16 cellular contexts compared by ENCODE assay signal in the genomic region with DNA sequence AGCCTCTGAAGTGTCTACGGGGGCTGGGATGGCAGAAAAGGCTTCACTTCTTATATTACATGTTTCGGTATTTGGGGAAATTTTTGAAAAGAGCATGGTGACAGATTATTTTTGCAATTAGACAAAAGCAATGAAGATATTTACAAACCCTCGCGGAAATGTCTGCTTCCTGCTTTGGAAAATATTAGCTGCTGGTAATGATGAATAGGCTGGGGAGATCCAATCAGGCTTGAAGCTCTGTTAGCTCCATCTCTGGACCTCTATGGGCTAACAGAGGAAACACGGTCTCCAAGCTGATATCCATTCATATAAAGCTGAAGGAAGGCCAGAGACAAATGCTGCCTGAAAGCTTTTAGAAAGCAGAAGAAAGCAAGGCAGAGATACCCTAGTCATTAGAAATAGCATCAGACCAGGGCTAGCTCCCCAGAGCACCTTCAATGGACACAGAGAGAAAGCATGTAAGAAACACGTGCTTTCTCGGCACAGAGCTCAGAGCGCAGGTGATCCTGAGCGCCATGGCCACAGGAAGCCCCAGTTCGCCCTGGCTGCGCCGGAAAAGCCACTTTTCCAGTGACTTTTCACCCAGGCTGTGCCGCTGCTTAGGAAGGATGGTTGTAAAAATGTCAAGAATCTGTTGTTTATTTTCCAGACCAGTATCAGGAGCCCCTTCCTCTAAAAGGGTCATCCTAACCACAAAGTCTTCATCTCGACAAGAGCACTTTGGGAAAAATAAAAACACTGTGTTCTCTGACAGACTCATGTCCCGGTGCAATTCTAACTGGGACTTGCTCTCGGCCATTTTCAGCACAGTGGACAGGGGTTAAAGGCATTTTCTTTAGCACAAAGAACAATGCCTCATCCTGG.
"Had no signal": no experiment of that assay in that cellular context is flagged by ENCODE, and none has a peak within 500 bp of the region (broad histone marks: within the 10 kb centered on the region; RNA-seq: fewer than 3 reads in every experiment).

No MANE protein-coding gene starts in this region.

- H3K27ac Mint-ChIP-seq: activated naive CD4-positive, alpha-beta T cell treated with anti-CD3 and anti-CD28 coated beads for 36 hours; dendritic cell treated with granulocyte-macrophage colony-stimulating factor and Interleukin-4, amounts not matched to agents 40 ng/mL and 50 ng/mL, for 4 days; endodermal cell; T-helper 1 cell treated with Interleukin-12 subunit alpha and Interleukin-12 subunit beta and Interleukin-4 antibody, amounts not matched to agents 30 μg/mL and 1 μg/mL, for 36 hours; WTC11 had no signal

- H3K9me3 Mint-ChIP-seq: activated naive CD4-positive, alpha-beta T cell treated with anti-CD3 and anti-CD28 coated beads for 36 hours; dendritic cell treated with granulocyte-macrophage colony-stimulating factor and Interleukin-4, amounts not matched to agents 40 ng/mL and 50 ng/mL, for 4 days; endodermal cell; naive thymus-derived CD8-positive, alpha-beta T cell; T-helper 1 cell treated with Interleukin-12 subunit alpha and Interleukin-12 subunit beta and Interleukin-4 antibody, amounts not matched to agents 30 μg/mL and 1 μg/mL, for 36 hours; WTC11 had no signal

- H3K27ac ChIP-seq: body of pancreas, lower lobe of right lung, right atrium auricular region, skin epidermis, vagina had no signal

- H3K4me3 Mint-ChIP-seq: activated naive CD4-positive, alpha-beta T cell treated with anti-CD3 and anti-CD28 coated beads for 36 hours; dendritic cell treated with granulocyte-macrophage colony-stimulating factor and Interleukin-4, amounts not matched to agents 40 ng/mL and 50 ng/mL, for 4 days; endodermal cell; naive thymus-derived CD8-positive, alpha-beta T cell; T-helper 1 cell treated with Interleukin-12 subunit alpha and Interleukin-12 subunit beta and Interleukin-4 antibody, amounts not matched to agents 30 μg/mL and 1 μg/mL, for 36 hours; WTC11 had no signal

- H3K27me3 ChIP-seq: body of pancreas, right atrium auricular region, vagina had no signal

- ATAC-seq: body of pancreas; esophagus mucosa; lower lobe of right lung; naive thymus-derived CD8-positive, alpha-beta T cell; WTC11 had no signal

- H3K4me3 ChIP-seq: body of pancreas, lower lobe of right lung, right atrium auricular region, skin epidermis, vagina had no signal

- H3K4me1 ChIP-seq: body of pancreas, lower lobe of right lung, right atrium auricular region, vagina had no signal

- H3K9me3 ChIP-seq: body of pancreas, lower lobe of right lung, right atrium auricular region, vagina had no signal

- DNase-seq: activated CD4-positive, alpha-beta T cell treated with anti-CD3 and anti-CD28 coated beads for 48 hours; activated naive CD4-positive, alpha-beta T cell treated with anti-CD3 and anti-CD28 coated beads for 36 hours; body of pancreas; endodermal cell; hippocampal formation; kidney glomerular epithelial cell; lower lobe of right lung; naive thymus-derived CD8-positive, alpha-beta T cell; stimulated activated CD4-positive, alpha-beta T cell treated with anti-CD3 and anti-CD28 coated beads, Interleukin-4, amount 100 ng/mL, for 4 hours had no signal

- H3K27me3 Mint-ChIP-seq: dendritic cell treated with granulocyte-macrophage colony-stimulating factor and Interleukin-4, amounts not matched to agents 40 ng/mL and 50 ng/mL, for 4 days had no signal

- H3K4me1 Mint-ChIP-seq: endodermal cell; naive thymus-derived CD8-positive, alpha-beta T cell had no signal
